Comparison of ENCODE assay signal across 8 cellular contexts in the genomic region with DNA sequence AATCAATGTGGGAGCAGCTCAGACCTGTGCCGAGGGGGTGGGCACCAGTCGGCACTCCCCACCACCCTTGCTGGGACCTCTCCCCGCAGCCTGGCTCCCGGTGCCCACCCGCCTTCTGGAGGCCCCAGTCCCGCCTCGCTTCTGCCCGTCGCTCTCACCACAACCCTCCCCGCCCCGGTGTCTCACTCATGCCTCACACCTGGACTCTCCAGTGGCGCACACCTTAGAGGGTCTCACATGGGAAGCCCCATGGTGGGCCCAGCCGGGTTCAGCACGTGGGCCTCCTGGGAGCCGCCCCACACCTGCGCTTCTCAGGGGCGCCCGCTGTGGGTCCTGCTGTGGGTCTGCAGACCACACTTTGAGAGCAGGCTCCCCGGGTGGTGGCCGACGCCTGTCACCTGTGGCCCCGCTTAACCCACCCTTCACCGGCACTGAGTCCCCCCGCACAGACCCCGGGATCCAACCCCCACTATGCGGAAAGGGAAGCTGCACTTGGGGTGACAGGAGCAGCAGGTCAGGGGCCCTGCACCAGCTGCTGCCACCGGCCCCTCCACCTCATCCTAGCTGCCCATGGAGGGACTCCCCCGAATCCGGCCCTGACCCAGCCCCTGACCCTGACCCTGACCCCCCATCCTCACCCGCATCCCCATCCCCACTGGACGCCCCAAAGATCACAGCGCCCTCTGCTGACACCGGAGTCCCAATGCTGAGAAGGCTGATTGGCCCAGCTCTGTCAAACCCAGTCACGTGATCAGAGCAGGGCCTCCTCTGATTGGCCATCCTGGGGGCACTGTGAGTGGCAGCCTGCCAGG. TPM values are rescaled to one million over a fixed set of nuclear protein-coding genes. Genes with fewer than 3 reads are reported as not detected.
DNase-seq lines count a peak whose midpoint lies in the region; ATAC-seq and TF ChIP-seq lines count a peak whose summit lies in the region.

No MANE protein-coding gene starts in this region.

- no peaks in the 10 kb centered on the region for H3K27me3 ChIP-seq in Peyer's patch
- H3K27me3 ChIP-seq in body of pancreas: no peaks in the 10 kb centered on the region

- ATAC-seq in body of pancreas (peak; percentile 41), HG03159 (IDR thresholded peaks at IDR 0.05; ENCODE audit: unreplicated experiment) (no peak)

- no peaks in the 10 kb centered on the region for H3K9me3 ChIP-seq in Peyer's patch
- no peaks in the 10 kb centered on the region for H3K9me3 ChIP-seq in body of pancreas

- 79 to 87% methylated on average over 9 to 29 of the region's 34 CpGs for WGBS in body of pancreas, 2 donors

- TF ChIP-seq POLR2A in Peyer's patch (IDR thresholded peaks at IDR 0.05) (no peak), body of pancreas (IDR thresholded peaks at IDR 0.05) (no peak)

- TF ChIP-seq CTCF in Peyer's patch (IDR thresholded peaks at IDR 0.05) (peak in 4 of 6 experiments; percentile 16 to 49 (median 40)), body of pancreas (IDR thresholded peaks at IDR 0.05) (peak in 6 of 7 experiments; percentile 15 to 45 (median 28))

- no peaks in the 10 kb centered on the region for H3K36me3 ChIP-seq in Peyer's patch
- H3K36me3 ChIP-seq in body of pancreas (replicated peaks in 1 of 2; ENCODE audit: insufficient read depth in 1 of 2, low read depth in 2 of 2): no peaks in the 10 kb centered on the region

- H3K4me3 ChIP-seq in Peyer's patch (no peak overlapping the region), body of pancreas (no peak overlapping the region)

- no peak overlapping the region for H3K27ac ChIP-seq in Peyer's patch
- H3K27ac ChIP-seq in body of pancreas: no peak overlapping the region

- peak; percentile 38 for DNase-seq in NCI-H1436 (lab: John Stamatoyannopoulos, UW)
- DNase-seq in NCI-H1436 treated with DMSO at 0.1 percent for 48 hours (lab: John Stamatoyannopoulos, UW): no peak
- peak in 1 of 3 donors; percentile 71 for DNase-seq in Peyer's patch
- DNase-seq in body of pancreas: peak in 3 of 4 donors; percentile 34 to 59 (median 55)
- DNase-seq in stimulated activated CD4-positive, alpha-beta T cell treated with anti-CD3 and anti-CD28 coated beads, Interleukin-15, amount 100 ng/mL, for 24 hours: peak; percentile 61
- DNase-seq in anterior cingulate cortex (lab: John Stamatoyannopoulos, UW): no peak
- DNase-seq in DMS79 treated with DMSO at 0.1 percent for 48 hours (lab: John Stamatoyannopoulos, UW): no peak

- intact Hi-C loops in body of pancreas (cut with DNase I): no loop called here

- H3K4me1 ChIP-seq in Peyer's patch (no peaks in the 10 kb centered on the region), body of pancreas (no peaks in the 10 kb centered on the region)

RNA-seq across cellular contexts. Expression of a gene that starts 27.4 kb away (rescaled TPM):
- 100 to 1,000 TPM; 126 to 206 (median 169) TPM for total RNA-seq in Peyer's patch
- 100 to 1,000 TPM; 102 to 203 TPM for total RNA-seq in body of pancreas

Comparison
In these comparisons a context has a peak if more than half of its experiments do, and no peak if none do; other contexts are left out.
1. DNase-seq: peak in NCI-H1436 (single experiment), body of pancreas (3 of 4) and stimulated activated CD4-positive, alpha-beta T cell treated with anti-CD3 and anti-CD28 coated beads, Interleukin-15, amount 100 ng/mL, for 24 hours (single experiment); none in NCI-H1436 treated with DMSO at 0.1 percent for 48 hours (single experiment), anterior cingulate cortex (0 of 58) and DMS79 treated with DMSO at 0.1 percent for 48 hours (single experiment).